Comparison of ENCODE assay signal across 1 cellular context in genomic region chr7:127961787-127962463, GRCh38.
TF ChIP-seq lines count a peak whose summit lies in the region.

No MANE protein-coding gene starts in this region.

TF ChIP-seq in IMR-90, 13 proteins besides CTCF, POLR2A, EP300 and RAD21:
- TF ChIP-seq, protein P1, sequence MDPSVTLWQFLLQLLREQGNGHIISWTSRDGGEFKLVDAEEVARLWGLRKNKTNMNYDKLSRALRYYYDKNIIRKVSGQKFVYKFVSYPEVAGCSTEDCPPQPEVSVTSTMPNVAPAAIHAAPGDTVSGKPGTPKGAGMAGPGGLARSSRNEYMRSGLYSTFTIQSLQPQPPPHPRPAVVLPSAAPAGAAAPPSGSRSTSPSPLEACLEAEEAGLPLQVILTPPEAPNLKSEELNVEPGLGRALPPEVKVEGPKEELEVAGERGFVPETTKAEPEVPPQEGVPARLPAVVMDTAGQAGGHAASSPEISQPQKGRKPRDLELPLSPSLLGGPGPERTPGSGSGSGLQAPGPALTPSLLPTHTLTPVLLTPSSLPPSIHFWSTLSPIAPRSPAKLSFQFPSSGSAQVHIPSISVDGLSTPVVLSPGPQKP (IDR thresholded peaks at IDR 0.05; ENCODE audit: borderline replicate concordance, low read depth, low read length), result no peak
- TF ChIP-seq CEBPB (IDR thresholded peaks at IDR 0.05; ENCODE audit: low read depth, low read length) (peak; percentile 50; the same call in 1 of the 2 replicates), CHD1 (IDR thresholded peaks at IDR 0.05; ENCODE audit: low read depth, low read length) (no peak), RCOR1 (IDR thresholded peaks at IDR 0.05; ENCODE audit: insufficient replicate concordance, low read length) (no peak), NFE2L2 (IDR thresholded peaks at IDR 0.05; ENCODE audit: low read depth, low read length) (no peak), MAFK (IDR thresholded peaks at IDR 0.05; ENCODE audit: low read depth, low read length) (peak; percentile 77), RFX5 (IDR thresholded peaks at IDR 0.05; ENCODE audit: low read depth, low read length) (no peak), USF2 (IDR thresholded peaks at IDR 0.05; ENCODE audit: low read depth, low read length) (no peak), BHLHE40 (IDR thresholded peaks at IDR 0.05; ENCODE audit: low read depth, low read length) (no peak), MXI1 (IDR thresholded peaks at IDR 0.05; ENCODE audit: borderline replicate concordance, low read depth, low read length) (no peak)
